In the genomic region with DNA sequence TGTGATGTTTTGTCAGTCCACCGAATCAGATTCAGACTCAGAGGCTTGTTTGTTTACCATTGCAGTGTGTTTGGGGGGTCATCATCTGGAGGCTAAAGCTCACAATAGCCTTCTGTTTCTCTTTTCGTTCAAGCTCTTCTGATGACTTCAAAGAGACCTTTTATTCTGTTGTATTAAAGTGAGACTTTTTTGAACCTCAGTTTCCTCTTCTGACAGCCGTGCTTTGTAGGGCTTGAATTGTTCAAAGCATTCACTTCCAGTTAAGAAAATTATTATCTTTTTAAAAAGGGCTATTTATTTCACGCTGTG, we compare ENCODE assay signal across 8 cellular contexts. TPM values are rescaled to one million over a fixed set of nuclear protein-coding genes. Genes with fewer than 3 reads are reported as not detected.
DNase-seq lines count a peak whose midpoint lies in the region; ATAC-seq, FAIRE-seq and TF ChIP-seq lines count a peak whose summit lies in the region.

No MANE protein-coding gene starts in this region.

- H3K4me1 ChIP-seq in right lobe of liver (peaks cover 0 to 21% (median 8%) of the 10 kb centered on the region in 4 donors), tibial artery (peaks cover 0 to 39% (median 15%) of the 10 kb centered on the region in 4 donors)

- no peak for DNase-seq in activated T-cell treated with anti-CD3 and anti-CD28 coated beads, Interleukin-2, amount 50 U/mL, for 72 hours
- DNase-seq in activated T-cell treated with anti-CD3 and anti-CD28 coated beads, Interleukin-2, amount 50 U/mL, for 48 hours = no peak
- DNase-seq in astrocyte of the cerebellum (ENCODE audit: low read depth) = no peak
- no peak for DNase-seq in right lobe of liver
- no peak for DNase-seq in tibial artery
- no peak for DNase-seq in GM10266 (ENCODE audit: extremely low spot score)
- DNase-seq in H54 (ENCODE audit: insufficient read length, low spot score) = no peak

- H3K4me3 Mint-ChIP-seq in activated T-cell treated with anti-CD3 and anti-CD28 coated beads, Interleukin-2, amount 50 U/mL, for 72 hours = peak overlapping the region; percentile 92 to 99

- H3K36me3 ChIP-seq in right lobe of liver (no peaks in the 10 kb centered on the region), tibial artery (no peaks in the 10 kb centered on the region)

- H3K4me1 Mint-ChIP-seq in activated T-cell treated with anti-CD3 and anti-CD28 coated beads, Interleukin-2, amount 50 U/mL, for 72 hours (ENCODE audit: low read depth) = peaks cover 49% of the 10 kb centered on the region

- no peaks in the 10 kb centered on the region for H3K27me3 Mint-ChIP-seq in activated T-cell treated with anti-CD3 and anti-CD28 coated beads, Interleukin-2, amount 50 U/mL, for 72 hours (ENCODE audit: low read depth)

- FAIRE-seq in H54 (lab: Jason Lieb, UNC) = no peak

- no peak for TF ChIP-seq POLR2A in right lobe of liver (IDR thresholded peaks at IDR 0.05)
- no peak for TF ChIP-seq POLR2A in H54 (IDR thresholded peaks at IDR 0.05; ENCODE audit: low read depth, low read length)

- H3K27me3 ChIP-seq in right lobe of liver (no peaks in the 10 kb centered on the region), tibial artery (no peaks in the 10 kb centered on the region)

- WGBS in right lobe of liver (ENCODE audit: insufficient coverage, low coverage, low lambda C conversion rate, missing lambda C conversion rate) = 5% methylated on average over 4 of the region's 4 CpGs

- peak overlapping the region; percentile 76 for H3K4me3 ChIP-seq in astrocyte of the cerebellum (ENCODE audit: low read depth, low read length)
- peak overlapping the region; percentile 61 to 70 (median 67) for H3K4me3 ChIP-seq in right lobe of liver
- peak overlapping the region; percentile 89 to 90 for H3K4me3 ChIP-seq in tibial artery

- in situ Hi-C loops in astrocyte of the cerebellum (cut with HindIII; ENCODE audit: low sequenced_read_pairs) = no loop called here

- no peak for TF ChIP-seq CTCF in astrocyte of the cerebellum (IDR thresholded peaks at IDR 0.05; ENCODE audit: low read depth, low read length, missing control alignments)
- no peak for TF ChIP-seq CTCF in right lobe of liver (IDR thresholded peaks at IDR 0.05)
- TF ChIP-seq CTCF in tibial artery (IDR thresholded peaks at IDR 0.05) = no peak
- TF ChIP-seq CTCF in GM10266 (IDR thresholded peaks at IDR 0.05; ENCODE audit: control insufficient read depth, insufficient read depth, low read depth, missing control alignments) = no peak

- H3K27ac Mint-ChIP-seq in activated T-cell treated with anti-CD3 and anti-CD28 coated beads, Interleukin-2, amount 50 U/mL, for 72 hours = peak overlapping the region; percentile 99

- no peak for ATAC-seq in activated T-cell treated with anti-CD3 and anti-CD28 coated beads, Interleukin-2, amount 50 U/mL, for 72 hours (replicated peaks in 1 of 2)
- ATAC-seq in right lobe of liver (no peak), GM21717 (IDR thresholded peaks at IDR 0.05; ENCODE audit: unreplicated experiment) (no peak)

- H3K9me3 ChIP-seq in right lobe of liver = no peaks in the 10 kb centered on the region
- H3K9me3 ChIP-seq in tibial artery = no peaks in the 10 kb centered on the region

- peaks cover 12 to 23% of the 10 kb centered on the region in 2 donors for H3K36me3 Mint-ChIP-seq in activated T-cell treated with anti-CD3 and anti-CD28 coated beads, Interleukin-2, amount 50 U/mL, for 72 hours (ENCODE audit: insufficient read depth in 2 of 2)

- intact Hi-C loops in right lobe of liver (cut with DNase I) (loop anchor here in 1 of 2 donors (5.0 kb wide), 1 partner anchor 83 kb away; no protein-coding TSS in a partner anchor), tibial artery (cut with DNase I; ENCODE audit: low total_unique reads) (no loop called here)

- H3K9me3 Mint-ChIP-seq in activated T-cell treated with anti-CD3 and anti-CD28 coated beads, Interleukin-2, amount 50 U/mL, for 72 hours = no peaks in the 10 kb centered on the region

- H3K27ac ChIP-seq in right lobe of liver = peak overlapping the region in 1 of 3 donors; percentile 47
- peak overlapping the region; percentile 59 to 71 for H3K27ac ChIP-seq in tibial artery

RNA-seq across cellular contexts. Expression of gene PXK, which starts 1.3 kb away (rescaled TPM):
- total RNA-seq in activated T-cell treated with anti-CD3 and anti-CD28 coated beads, Interleukin-2, amount 50 U/mL, for 72 hours = 10 to 100 TPM; 76.1 to 79.0 TPM
- total RNA-seq in right lobe of liver = 10 to 100 TPM in 3 of 6 experiments, 1 to 10 TPM in 3; 6.6 to 19.4 (median 9.6) TPM

RNA-seq across cellular contexts. Expression of gene HTD2, which starts 27.6 kb away (rescaled TPM):
- 10 to 100 TPM in 1 of 2 donors, 1 to 10 TPM in 1; 7.9 to 11.4 TPM for total RNA-seq in activated T-cell treated with anti-CD3 and anti-CD28 coated beads, Interleukin-2, amount 50 U/mL, for 72 hours
- total RNA-seq in right lobe of liver = 1 to 10 TPM; 6.1 to 9.9 (median 8.5) TPM

RNA-seq across cellular contexts. Expression of gene RPP14, which starts 27.9 kb away (rescaled TPM):
- total RNA-seq in activated T-cell treated with anti-CD3 and anti-CD28 coated beads, Interleukin-2, amount 50 U/mL, for 72 hours = 10 to 100 TPM; 16.6 to 17.2 TPM
- total RNA-seq in right lobe of liver = 10 to 100 TPM in 4 of 6 experiments, 1 to 10 TPM in 2; 7.9 to 12.6 (median 10.6) TPM
